ENCODE assay signal across 17 cellular contexts in genomic region chr10:83346216-83346910, GRCh38.
"Had no signal": no experiment of that assay in that cellular context is flagged by ENCODE, and none has a peak within 500 bp of the region (broad histone marks: within the 10 kb centered on the region; RNA-seq: fewer than 3 reads in every experiment).

No MANE protein-coding gene starts in this region.

- H3K36me3 ChIP-seq: esophagus squamous epithelium, sigmoid colon, transverse colon, vagina had no signal

- H3K4me3 ChIP-seq: esophagus squamous epithelium, sigmoid colon, transverse colon, vagina had no signal

- ATAC-seq: activated CD8-positive, alpha-beta T cell treated with anti-CD3 and anti-CD28 coated beads, Interleukin-2, amount 10 ng/mL, durations not matched to agents 7 days and 5 days; activated T-cell treated with anti-CD3 and anti-CD28 coated beads, Interleukin-2, amount 50 U/mL, for 72 hours had no signal

- H3K4me1 ChIP-seq: esophagus squamous epithelium, sigmoid colon, transverse colon, vagina had no signal

- DNase-seq: activated B cell treated with CpG ODN at 0.5 μM for 24 hours; activated CD4-positive, alpha-beta T cell treated with anti-CD3 and anti-CD28 coated beads, Interleukin-2, amount 10 ng/mL, durations not matched to agents 24 days and 14 days; activated CD8-positive, alpha-beta memory T cell treated with anti-CD3 and anti-CD28 coated beads, Interleukin-2, amount 50 U/mL, for 4 hours; activated CD8-positive, alpha-beta T cell treated with anti-CD3 and anti-CD28 coated beads, Interleukin-2, amount 10 ng/mL, durations not matched to agents 7 days and 5 days; activated gamma-delta T cell; activated T-cell treated with anti-CD3 and anti-CD28 coated beads, Interleukin-2, amount 50 U/mL, for 72 hours; anterior cingulate cortex; esophagus squamous epithelium; foreskin melanocyte; sigmoid colon; stimulated activated CD4-positive, alpha-beta T cell treated with anti-CD3 and anti-CD28 coated beads, Interleukin-2, amount 100 ng/mL, for 48 hours; stimulated activated naive CD4-positive, alpha-beta T cell; substantia nigra; transverse colon had no signal

- FAIRE-seq: colon, endometrium had no signal

- H3K27me3 ChIP-seq: esophagus squamous epithelium, sigmoid colon, transverse colon, vagina had no signal

- H3K9me3 ChIP-seq: esophagus squamous epithelium, transverse colon, vagina had no signal
